ENCODE assay signal across 20 cellular contexts in genomic region chr11:134367781-134368180, GRCh38. TPM values are rescaled to one million over a fixed set of nuclear protein-coding genes. Genes with fewer than 3 reads are reported as not detected.
DNase-seq lines count a peak whose midpoint lies in the region; TF ChIP-seq lines count a peak whose summit lies in the region.
"Had no signal": no experiment of that assay in that cellular context is flagged by ENCODE, and none has a peak within 500 bp of the region (broad histone marks: within the 10 kb centered on the region; RNA-seq: fewer than 3 reads in every experiment).

No MANE protein-coding gene starts in this region.

- no peak overlapping the region for H3K4me3 ChIP-seq in BE2C (ENCODE audit: low read depth, low read length)
- H3K4me3 ChIP-seq: BLaER1 had no signal

- peak; percentile 62 for DNase-seq in DMS79 (lab: John Stamatoyannopoulos, UW)
- no peak for DNase-seq in DMS79 treated with DMSO at 0.1 percent for 48 hours (lab: John Stamatoyannopoulos, UW)
- peak; percentile 10 for DNase-seq in BE2C
- no peak for DNase-seq in glutamatergic neuron
- DNase-seq in posterior vena cava (ENCODE audit: low spot score), result peak; percentile 78
- no peak for DNase-seq in stimulated activated naive CD4-positive, alpha-beta T cell (lab: John Stamatoyannopoulos, UW)
- no peak for DNase-seq in NCI-H1105 treated with DMSO at 0.1 percent for 48 hours (lab: John Stamatoyannopoulos, UW)
- no peak for DNase-seq in HPDE6-E6E7 (ENCODE audit: extremely low spot score)
- DNase-seq: CD4-positive, CD25-positive, alpha-beta regulatory T cell; DND-41; HCEC 1CT; MM.1S; NCI-H1417 treated with DMSO at 0.1 percent for 48 hours; NCI-H1694 treated with DMSO at 0.1 percent for 48 hours; NCI-H2081; NCI-H2171 treated with DMSO at 0.1 percent for 48 hours; NK-92 treated with Interleukin-12 subunit alpha and Interleukin-12 subunit beta, amount 100 ng/mL, for 24 hours; PC-3 had no signal

- intact Hi-C loops in posterior vena cava (cut with DNase I), result loop anchor here in 1 of 2 donors (10.0 kb wide), 1 partner anchor 483 kb away; no protein-coding TSS in a partner anchor

- H3K36me3 ChIP-seq in BE2C, result no peaks in the 10 kb centered on the region
- H3K36me3 ChIP-seq: BLaER1 had no signal

- no peaks in the 10 kb centered on the region for H3K36me3 Mint-ChIP-seq in glutamatergic neuron (ENCODE audit: unreplicated experiment)
- H3K36me3 Mint-ChIP-seq: CD4-positive, CD25-positive, alpha-beta regulatory T cell; IgD-negative memory B cell had no signal

- peak overlapping the region; percentile 12 for H3K27ac Mint-ChIP-seq in glutamatergic neuron (ENCODE audit: unreplicated experiment)
- H3K27ac Mint-ChIP-seq: CD4-positive, CD25-positive, alpha-beta regulatory T cell had no signal

- TF ChIP-seq CTCF in BE2C (IDR thresholded peaks at IDR 0.05; ENCODE audit: low read depth, low read length) (no peak), glutamatergic neuron (IDR thresholded peaks at IDR 0.05; ENCODE audit: partially characterized antibody, unreplicated experiment) (no peak)

- no peak overlapping the region for H3K4me3 Mint-ChIP-seq in glutamatergic neuron (ENCODE audit: unreplicated experiment)
- H3K4me3 Mint-ChIP-seq: CD4-positive, CD25-positive, alpha-beta regulatory T cell; IgD-negative memory B cell had no signal

- no peaks in the 10 kb centered on the region for H3K9me3 ChIP-seq in BE2C
- H3K9me3 ChIP-seq: BLaER1 had no signal

- peaks cover 6% of the 10 kb centered on the region for H3K4me1 Mint-ChIP-seq in glutamatergic neuron (ENCODE audit: low read depth, unreplicated experiment)
- H3K4me1 Mint-ChIP-seq: CD4-positive, CD25-positive, alpha-beta regulatory T cell; IgD-negative memory B cell had no signal

- peaks cover 10% of the 10 kb centered on the region for H3K27me3 Mint-ChIP-seq in glutamatergic neuron (ENCODE audit: unreplicated experiment)

- no peaks in the 10 kb centered on the region for H3K27me3 ChIP-seq in BE2C

- peaks cover 20% of the 10 kb centered on the region for H3K9me3 Mint-ChIP-seq in glutamatergic neuron (ENCODE audit: unreplicated experiment)
- H3K9me3 Mint-ChIP-seq: CD4-positive, CD25-positive, alpha-beta regulatory T cell; IgD-negative memory B cell had no signal

- H3K4me1 ChIP-seq in BE2C, result no peaks in the 10 kb centered on the region

RNA-seq across cellular contexts. Expression of gene GLB1L2, which starts 36.0 kb away (rescaled TPM):
- 5.7 TPM for polyA plus RNA-seq in BE2C (2012; ENCODE audit: insufficient read depth, insufficient read length, low read depth)
- total RNA-seq in glutamatergic neuron (ENCODE audit: unreplicated experiment), result 1.0 TPM
- total RNA-seq in posterior vena cava, result 1 to 10 TPM; 2.8 to 4.0 TPM

RNA-seq across cellular contexts. Expression of gene B3GAT1, which starts 44.3 kb away (rescaled TPM):
- polyA plus RNA-seq in BE2C (2012; ENCODE audit: insufficient read depth, insufficient read length, low read depth), result 150 TPM
- total RNA-seq in glutamatergic neuron (ENCODE audit: unreplicated experiment) (240 TPM), posterior vena cava (under 1 TPM in 1 of 2 donors, not detected in 1; 0.28 TPM)
- total RNA-seq: PC-3 had no signal
- polyA plus RNA-seq: CD4-positive, CD25-positive, alpha-beta regulatory T cell; IgD-negative memory B cell had no signal

Comparison
In these comparisons a context has a peak if more than half of its experiments do, and no peak if none do; other contexts are left out.
1. DNase-seq: peak in DMS79 (single experiment), BE2C (single experiment) and posterior vena cava (single experiment); none in DMS79 treated with DMSO at 0.1 percent for 48 hours (single experiment), glutamatergic neuron (single experiment), stimulated activated naive CD4-positive, alpha-beta T cell (0 of 6), NCI-H1105 treated with DMSO at 0.1 percent for 48 hours (single experiment) and HPDE6-E6E7 (single experiment).
2. RNA of gene B3GAT1, which starts 44.3 kb away (total RNA-seq): 240 TPM in glutamatergic neuron (single experiment); 0.28 TPM in posterior vena cava; every median in the first group is over 100 times any median in the second.